In the genomic region with DNA sequence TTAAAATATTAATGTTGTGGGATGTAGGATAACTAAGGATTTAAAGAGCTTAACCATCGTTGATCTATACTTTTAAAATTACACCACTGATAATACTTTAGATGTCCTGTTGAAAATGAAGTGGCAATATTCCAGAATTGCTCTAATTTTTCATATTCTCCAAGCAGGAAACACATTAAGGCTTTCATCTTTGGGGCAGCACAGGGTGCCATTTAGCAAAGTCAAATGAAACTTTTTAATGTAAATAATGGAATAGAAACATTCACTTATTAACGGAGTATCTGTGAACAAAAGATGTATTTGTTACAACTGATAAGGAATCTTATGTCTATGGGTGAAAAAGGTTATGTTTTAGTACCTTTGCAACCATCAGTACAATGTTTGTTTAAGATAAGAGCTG, we compare ENCODE assay signal across 9 cellular contexts.
"Had no signal": no experiment of that assay in that cellular context is flagged by ENCODE, and none has a peak within 500 bp of the region (broad histone marks: within the 10 kb centered on the region; RNA-seq: fewer than 3 reads in every experiment).

No MANE protein-coding gene starts in this region.

- FAIRE-seq: HepG2 had no signal

- H3K9me3 ChIP-seq: HAP-1 had no signal

- H3K27ac ChIP-seq: HL-60 had no signal

- ATAC-seq: HCT116, HepG2 had no signal

- H3K4me3 ChIP-seq: HAP-1 had no signal

- DNase-seq: GOT3, H7, HFFc6, Kasumi-1, KG1 had no signal

- H3K4me1 ChIP-seq: HAP-1 had no signal

- H3K36me3 ChIP-seq: HAP-1 had no signal
